21 cellular contexts compared by ENCODE assay signal in the genomic region with DNA sequence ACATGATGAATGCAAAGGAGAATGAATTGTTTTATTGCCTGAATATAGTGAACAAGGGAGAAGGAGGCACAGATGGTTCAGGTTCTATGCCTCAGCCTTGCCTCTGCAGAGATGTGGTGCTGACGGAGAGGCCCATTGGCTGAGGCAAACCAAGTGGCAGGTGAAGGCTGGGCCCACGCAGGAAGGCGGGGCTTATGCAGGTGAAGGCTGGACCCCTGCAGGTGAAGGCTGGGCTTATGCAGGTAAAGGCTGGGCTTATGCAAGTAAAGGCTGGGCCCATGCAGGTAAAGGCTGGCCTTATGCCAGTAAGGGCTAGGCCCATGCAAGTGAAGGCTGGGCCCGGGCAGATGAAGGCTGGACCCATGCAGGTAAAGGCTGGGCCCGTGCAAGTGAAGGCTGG.
A peak's percentile ranks its signal among the peaks of the same experiment; 100 is the strongest.
DNase-seq lines count a peak whose midpoint lies in the region; ATAC-seq and TF ChIP-seq lines count a peak whose summit lies in the region.
"Had no signal": no experiment of that assay in that cellular context is flagged by ENCODE, and none has a peak within 500 bp of the region (broad histone marks: within the 10 kb centered on the region; RNA-seq: fewer than 3 reads in every experiment).

No MANE protein-coding gene starts in this region.

- ATAC-seq in HCT116 (peak; percentile 46; the same call in 1 of the 2 replicates), upper lobe of right lung (peak; percentile 13), HG03521 (IDR thresholded peaks at IDR 0.05; ENCODE audit: unreplicated experiment) (no peak)
- no peak for ATAC-seq in stimulated activated naive CD8-positive, alpha-beta T cell treated with anti-CD3 and anti-CD28 coated beads, Interleukin-15, amount 100 ng/mL, for 72 hours

- H3K36me3 ChIP-seq in HCT116 (ENCODE audit: control insufficient read depth in 1 of 2, insufficient read depth in 2 of 2, low read length in 2 of 2) = no peaks in the 10 kb centered on the region
- H3K36me3 ChIP-seq in endodermal cell (ENCODE audit: control insufficient read depth, insufficient read depth, low read length) = no peaks in the 10 kb centered on the region
- H3K36me3 ChIP-seq in mesendoderm (ENCODE audit: control insufficient read depth, insufficient read depth, low read length) = no peaks in the 10 kb centered on the region
- no peaks in the 10 kb centered on the region for H3K36me3 ChIP-seq in upper lobe of right lung
- H3K36me3 ChIP-seq: BLaER1 treated with 17β-estradiol and CSF1 and Interleukin-3, amounts not matched to agents 10 nM and 100 nM; Peyer's patch had no signal

- no peaks in the 10 kb centered on the region for H3K9me3 ChIP-seq in HCT116 (ENCODE audit: control insufficient read depth in 1 of 2, insufficient read depth in 1 of 2, low read depth in 1 of 2, low read length in 2 of 2)
- H3K9me3 ChIP-seq in endodermal cell (ENCODE audit: control insufficient read depth, low read length) = no peaks in the 10 kb centered on the region
- no peaks in the 10 kb centered on the region for H3K9me3 ChIP-seq in upper lobe of right lung
- H3K9me3 ChIP-seq: A549; BLaER1 treated with 17β-estradiol and CSF1 and Interleukin-3, amounts not matched to agents 10 nM and 100 nM; Peyer's patch had no signal

- no peak overlapping the region for H2BK5ac ChIP-seq in mesendoderm (ENCODE audit: low read length)

- TF ChIP-seq RAD21 in HCT116 (IDR thresholded peaks at IDR 0.05; ENCODE audit: low read depth) = no peak

- no peak overlapping the region for H3K4me3 Mint-ChIP-seq in endodermal cell
- H3K4me3 Mint-ChIP-seq in stimulated activated naive CD8-positive, alpha-beta T cell treated with anti-CD3 and anti-CD28 coated beads, Interleukin-15, amount 100 ng/mL, for 72 hours = no peak overlapping the region
- H3K4me3 Mint-ChIP-seq: CD4-positive, alpha-beta T cell; IgD-negative memory B cell had no signal

- H3K4ac ChIP-seq in mesendoderm (ENCODE audit: low read depth, low read length) = no peak overlapping the region

- no peak overlapping the region for H3K27ac Mint-ChIP-seq in endodermal cell
- H3K27ac Mint-ChIP-seq in stimulated activated naive CD8-positive, alpha-beta T cell treated with anti-CD3 and anti-CD28 coated beads, Interleukin-15, amount 100 ng/mL, for 72 hours = no peak overlapping the region
- H3K27ac Mint-ChIP-seq: CD4-positive, alpha-beta T cell had no signal

- H3K9ac ChIP-seq in HCT116 (ENCODE audit: low read length) (no peak overlapping the region), endodermal cell (ENCODE audit: extremely low read depth, low read length, poor library complexity, severe bottlenecking) (no peak overlapping the region), mesendoderm (ENCODE audit: low read length) (no peak overlapping the region)
- H3K9ac ChIP-seq: BLaER1 treated with 17β-estradiol and CSF1 and Interleukin-3, amounts not matched to agents 10 nM and 100 nM; KMS-11 had no signal

- H2AK5ac ChIP-seq in mesendoderm (ENCODE audit: low read length) = no peak overlapping the region

- peaks cover 6% of the 10 kb centered on the region for H3K27me3 Mint-ChIP-seq in endodermal cell (ENCODE audit: insufficient read depth)
- H3K27me3 Mint-ChIP-seq in stimulated activated naive CD8-positive, alpha-beta T cell treated with anti-CD3 and anti-CD28 coated beads, Interleukin-15, amount 100 ng/mL, for 72 hours = peaks cover 3% of the 10 kb centered on the region

- POLR2A ChIA-PET in HCT116 (lab: Charles Lee) = no interaction called here

- H3K9me3 Mint-ChIP-seq in endodermal cell = no peaks in the 10 kb centered on the region
- no peaks in the 10 kb centered on the region for H3K9me3 Mint-ChIP-seq in stimulated activated naive CD8-positive, alpha-beta T cell treated with anti-CD3 and anti-CD28 coated beads, Interleukin-15, amount 100 ng/mL, for 72 hours
- H3K9me3 Mint-ChIP-seq: CD4-positive, alpha-beta T cell had no signal

- no peak for DNase-seq in HCT116 (ENCODE audit: low read depth, low spot score)
- DNase-seq in endodermal cell = peak; percentile 76
- DNase-seq in mesendoderm = peak; percentile 18
- no peak for DNase-seq in upper lobe of right lung
- no peak for DNase-seq in stimulated activated naive CD8-positive, alpha-beta T cell treated with anti-CD3 and anti-CD28 coated beads, Interleukin-15, amount 100 ng/mL, for 72 hours
- no peak for DNase-seq in NCI-H128 (lab: John Stamatoyannopoulos, UW; ENCODE audit: unreplicated experiment)
- DNase-seq: AML-193; CD4-positive, alpha-beta T cell; GOT3; NCI-H1048; NCI-H1417 treated with DMSO at 0.1 percent for 48 hours; NCI-H187 treated with DMSO at 0.1 percent for 48 hours; NCI-H446 treated with DMSO at 0.1 percent for 48 hours; NCI-H526; Peyer's patch had no signal

- WGBS in endodermal cell (ENCODE audit: insufficient coverage in 1 of 2, insufficient read length in 1 of 2), 2 experiments = 92% methylated on average over 4 to 5 of the region's 5 CpGs
- WGBS in mesendoderm (ENCODE audit: extremely low coverage, insufficient coverage, low lambda C conversion rate) = no CpG with 5 or more reads among the region's 5 CpGs

- H3K4me2 ChIP-seq in HCT116 (ENCODE audit: low read length) (no peak overlapping the region), mesendoderm (ENCODE audit: low read length) (no peak overlapping the region)
- H3K4me2 ChIP-seq: A549; BLaER1 treated with 17β-estradiol and CSF1 and Interleukin-3, amounts not matched to agents 10 nM and 100 nM; KMS-11 had no signal

- no peak overlapping the region for H3K23ac ChIP-seq in mesendoderm (ENCODE audit: low read length)

- no peak overlapping the region for H3K4me3 ChIP-seq in HCT116 (replicated peaks in 1 of 2; ENCODE audit: low read depth in 1 of 2, low read length in 2 of 2)
- no peak overlapping the region for H3K4me3 ChIP-seq in endodermal cell (ENCODE audit: low read length)
- H3K4me3 ChIP-seq in mesendoderm (ENCODE audit: low read length) = no peak overlapping the region
- no peak overlapping the region for H3K4me3 ChIP-seq in upper lobe of right lung
- H3K4me3 ChIP-seq: A549; BLaER1 treated with 17β-estradiol and CSF1 and Interleukin-3, amounts not matched to agents 10 nM and 100 nM; Peyer's patch had no signal

- H3K27me3 ChIP-seq in HCT116 (ENCODE audit: insufficient read depth, low read length) (peaks cover 14% of the 10 kb centered on the region), endodermal cell (ENCODE audit: control insufficient read depth, insufficient read depth, low read length, poor library complexity, severe bottlenecking) (no peaks in the 10 kb centered on the region), mesendoderm (ENCODE audit: insufficient read depth, low read length, poor library complexity) (no peaks in the 10 kb centered on the region), upper lobe of right lung (no peaks in the 10 kb centered on the region)
- H3K27me3 ChIP-seq: BLaER1 treated with 17β-estradiol and CSF1 and Interleukin-3, amounts not matched to agents 10 nM and 100 nM; Peyer's patch had no signal

- no peak for TF ChIP-seq POLR2A in HCT116 (IDR thresholded peaks at IDR 0.05; ENCODE audit: borderline replicate concordance, extremely low read depth, insufficient read depth, insufficient read length)

- no peak overlapping the region for H2BK15ac ChIP-seq in mesendoderm (replicated peaks; ENCODE audit: low read depth)

- H4K5ac ChIP-seq in mesendoderm (ENCODE audit: low read length) = no peak overlapping the region

- H4K8ac ChIP-seq in mesendoderm (ENCODE audit: low read depth, low read length) = no peak overlapping the region

- no peaks in the 10 kb centered on the region for H4K20me1 ChIP-seq in HCT116 (ENCODE audit: insufficient read depth)

- TF ChIP-seq CTCF in HCT116 (IDR thresholded peaks at IDR 0.05 in 2 of 3, conservative IDR thresholded peaks at IDR 0.05 in 1 of 3; ENCODE audit: borderline replicate concordance in 1 of 3, insufficient read depth in 1 of 3, low read depth in 2 of 3, low read length in 2 of 3) (no peak), endodermal cell (conservative IDR thresholded peaks at IDR 0.05) (no peak), upper lobe of right lung (IDR thresholded peaks at IDR 0.05) (no peak)

- no peaks in the 10 kb centered on the region for H3K79me1 ChIP-seq in mesendoderm (ENCODE audit: low read length)

- RAD21 ChIA-PET in HCT116 (lab: Charles Lee; ENCODE audit: low non-redundant PET in 1 of 2, low total read pairs in 2 of 2, uncharacterized antibody in 2 of 2, unreplicated experiment in 2 of 2) = no interaction called here

- H3K27ac ChIP-seq in HCT116 (ENCODE audit: low read depth, low read length) (no peak overlapping the region), endodermal cell (ENCODE audit: low read depth, low read length) (no peak overlapping the region), mesendoderm (ENCODE audit: low read depth, low read length) (no peak overlapping the region), upper lobe of right lung (no peak overlapping the region)
- H3K27ac ChIP-seq: A549; BLaER1 treated with 17β-estradiol and CSF1 and Interleukin-3, amounts not matched to agents 10 nM and 100 nM; HL-60; KMS-11; Peyer's patch had no signal

- H3K4me1 ChIP-seq in HCT116 (ENCODE audit: control insufficient read depth in 1 of 2, insufficient read depth in 2 of 2, low read length in 2 of 2) = no peaks in the 10 kb centered on the region
- no peaks in the 10 kb centered on the region for H3K4me1 ChIP-seq in endodermal cell (ENCODE audit: control insufficient read depth, insufficient read depth, low read length)
- H3K4me1 ChIP-seq in mesendoderm (ENCODE audit: control insufficient read depth, low read depth, low read length) = peaks cover 4% of the 10 kb centered on the region
- no peaks in the 10 kb centered on the region for H3K4me1 ChIP-seq in upper lobe of right lung
- H3K4me1 ChIP-seq: A549; BLaER1 treated with 17β-estradiol and CSF1 and Interleukin-3, amounts not matched to agents 10 nM and 100 nM; Peyer's patch had no signal

- intact Hi-C loops in HCT116 (cut with micrococcal nuclease) (no loop called here), upper lobe of right lung (cut with DNase I) (no loop called here)

- H2AFZ ChIP-seq in HCT116 (ENCODE audit: low read depth, low read length, poor library complexity, severe bottlenecking) = no peak overlapping the region

- H3K79me2 ChIP-seq in HCT116 (ENCODE audit: insufficient read depth, low read length) = no peaks in the 10 kb centered on the region
- no peaks in the 10 kb centered on the region for H3K79me2 ChIP-seq in mesendoderm (ENCODE audit: control insufficient read depth, insufficient read depth, low read length)

- no peaks in the 10 kb centered on the region for H3K9me2 ChIP-seq in HCT116 (ENCODE audit: insufficient read depth)

- H3K18ac ChIP-seq in mesendoderm (ENCODE audit: low read length) = no peak overlapping the region

- no peak overlapping the region for H3K56ac ChIP-seq in mesendoderm (ENCODE audit: low read length)

- CTCF ChIA-PET in HCT116 (lab: Charles Lee) = no interaction called here

- H2BK120ac ChIP-seq in mesendoderm (ENCODE audit: low read depth, low read length) = no peak overlapping the region

- BruUV-seq in HCT116 (replicated peaks; lab: Mats Ljungman, UMichigan) = no TSS peak

- H3K4me1 Mint-ChIP-seq in endodermal cell = peaks cover 16% of the 10 kb centered on the region
- H3K4me1 Mint-ChIP-seq in stimulated activated naive CD8-positive, alpha-beta T cell treated with anti-CD3 and anti-CD28 coated beads, Interleukin-15, amount 100 ng/mL, for 72 hours = no peaks in the 10 kb centered on the region

- no peaks in the 10 kb centered on the region for H3K36me3 Mint-ChIP-seq in endodermal cell (ENCODE audit: low read depth)
- H3K36me3 Mint-ChIP-seq: IgD-negative memory B cell had no signal

Comparison
In these comparisons a context has a peak if more than half of its experiments do, and no peak if none do; other contexts are left out.
1. ATAC-seq: peak in HCT116 (single experiment) and upper lobe of right lung (single experiment); none in stimulated activated naive CD8-positive, alpha-beta T cell treated with anti-CD3 and anti-CD28 coated beads, Interleukin-15, amount 100 ng/mL, for 72 hours (single experiment) and HG03521 (single experiment).
2. DNase-seq: peak in endodermal cell (single experiment) and mesendoderm (single experiment); none in HCT116 (single experiment), upper lobe of right lung (single experiment), stimulated activated naive CD8-positive, alpha-beta T cell treated with anti-CD3 and anti-CD28 coated beads, Interleukin-15, amount 100 ng/mL, for 72 hours (0 of 2) and NCI-H128 (single experiment).